In the genomic region with DNA sequence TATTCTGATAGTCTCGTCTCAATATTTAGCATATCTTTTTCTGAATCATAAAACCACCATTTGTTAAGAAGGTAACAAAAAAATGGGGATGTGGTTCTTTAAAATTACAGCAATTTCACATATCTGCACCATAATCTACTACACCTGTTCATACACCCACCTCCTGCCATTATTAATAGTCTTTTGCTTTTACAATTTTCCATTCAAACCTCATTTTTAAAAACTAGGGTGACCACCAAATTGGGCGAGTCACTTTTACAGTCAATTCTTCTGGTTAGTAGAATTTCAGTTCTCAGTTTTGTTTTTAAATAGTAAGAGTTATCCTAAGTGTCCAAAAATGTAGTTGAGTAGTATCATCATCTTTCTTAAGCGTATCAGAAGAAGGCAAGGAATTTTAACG, we compare ENCODE assay signal across 14 cellular contexts.
A peak's percentile ranks its signal among the peaks of the same experiment; 100 is the strongest.
DNase-seq lines count a peak whose midpoint lies in the region; ATAC-seq and TF ChIP-seq lines count a peak whose summit lies in the region.
"Had no signal": no experiment of that assay in that cellular context is flagged by ENCODE, and none has a peak within 500 bp of the region (broad histone marks: within the 10 kb centered on the region; RNA-seq: fewer than 3 reads in every experiment).

No MANE protein-coding gene starts in this region.

- no peaks in the 10 kb centered on the region for H3K27me3 ChIP-seq in neutrophil
- H3K27me3 ChIP-seq: BLaER1, body of pancreas had no signal

- H3K27ac ChIP-seq in neutrophil = peak overlapping the region; percentile 87
- no peak overlapping the region for H3K27ac ChIP-seq in coronary artery
- H3K27ac ChIP-seq: BLaER1, body of pancreas had no signal

- peaks cover 62 to 76% of the 10 kb centered on the region in 2 experiments for H3K4me1 ChIP-seq in neutrophil (ENCODE audit: control insufficient read depth in 1 of 2, insufficient read depth in 1 of 2, low read depth in 1 of 2, low read length in 1 of 2)
- H3K4me1 ChIP-seq: BLaER1, body of pancreas had no signal

- DNase-seq in anterior cingulate cortex (lab: John Stamatoyannopoulos, UW) (no peak), coronary artery (ENCODE audit: low spot score) (no peak), SKM-1 treated with dmso at 0.1 percent for 144 hours (lab: John Stamatoyannopoulos, UW; ENCODE audit: unreplicated experiment) (no peak)
- DNase-seq: activated CD4-positive, alpha-beta T cell treated with anti-CD3 and anti-CD28 coated beads for 1 hour; body of pancreas; GOT3; KG1; substantia nigra had no signal

- TF ChIP-seq CTCF in neutrophil (IDR thresholded peaks at IDR 0.05) (no peak), coronary artery (IDR thresholded peaks at IDR 0.05) (no peak)

- no peak overlapping the region for H3K4me3 ChIP-seq in neutrophil (ENCODE audit: low read depth in 1 of 2, low read length in 1 of 2)
- no peak overlapping the region for H3K4me3 ChIP-seq in coronary artery
- H3K4me3 ChIP-seq: BLaER1, body of pancreas, lung had no signal

- no peaks in the 10 kb centered on the region for H3K36me3 ChIP-seq in neutrophil
- H3K36me3 ChIP-seq: BLaER1 had no signal

- ATAC-seq in GM18520 (IDR thresholded peaks at IDR 0.05; ENCODE audit: unreplicated experiment) = peak; percentile 36
- ATAC-seq in GM21526 (IDR thresholded peaks at IDR 0.05; ENCODE audit: low FRiP score, unreplicated experiment) = peak; percentile 45
- peak; percentile 59 for ATAC-seq in HG03159 (IDR thresholded peaks at IDR 0.05; ENCODE audit: unreplicated experiment)
- ATAC-seq: body of pancreas had no signal

- no peaks in the 10 kb centered on the region for H3K9me3 ChIP-seq in neutrophil
- H3K9me3 ChIP-seq: BLaER1, body of pancreas had no signal
